7 cellular contexts compared by ENCODE assay signal in genomic region chr18:74147491-74147778, GRCh38. TPM values are rescaled to one million over a fixed set of nuclear protein-coding genes. Genes with fewer than 3 reads are reported as not detected.
A peak's percentile ranks its signal among the peaks of the same experiment; 100 is the strongest.
DNase-seq lines count a peak whose midpoint lies in the region; ATAC-seq, FAIRE-seq and TF ChIP-seq lines count a peak whose summit lies in the region.

No MANE protein-coding gene starts in this region.

- no peaks in the 10 kb centered on the region for H3K9me3 ChIP-seq in HUES6 (ENCODE audit: control insufficient read depth, insufficient read depth, low read depth, low read length)
- H3K9me3 ChIP-seq in kidney (ENCODE audit: control insufficient read depth in 1 of 2, low read length in 2 of 2), result no peaks in the 10 kb centered on the region
- no peaks in the 10 kb centered on the region for H3K9me3 ChIP-seq in subcutaneous abdominal adipose tissue (ENCODE audit: control insufficient read depth in 5 of 5, low read length in 5 of 5)

- peak overlapping the region; percentile 98 for H3K4me3 Mint-ChIP-seq in activated naive CD8-positive, alpha-beta T cell treated with anti-CD3 and anti-CD28 coated beads for 36 hours

- peak overlapping the region; percentile 90 for H3K4me3 ChIP-seq in HUES6 (ENCODE audit: low read depth, low read length)
- H3K4me3 ChIP-seq in kidney (ENCODE audit: low read length in 2 of 2), result peak overlapping the region; percentile 95 to 99
- peak overlapping the region; percentile 51 to 100 (median 89) for H3K4me3 ChIP-seq in subcutaneous abdominal adipose tissue (ENCODE audit: low read depth in 1 of 5, low read length in 5 of 5)

- peak overlapping the region; percentile 99 for H3K27ac Mint-ChIP-seq in activated naive CD8-positive, alpha-beta T cell treated with anti-CD3 and anti-CD28 coated beads for 36 hours

- FAIRE-seq in kidney (lab: Jason Lieb, UNC) (no peak), H54 (lab: Jason Lieb, UNC) (no peak)

- TF ChIP-seq CTCF in kidney (IDR thresholded peaks at IDR 0.05; ENCODE audit: borderline replicate concordance, extremely low read depth, insufficient read depth), result no peak

- ATAC-seq in HG02588 (IDR thresholded peaks at IDR 0.05; ENCODE audit: unreplicated experiment), result no peak

- H3K9me3 Mint-ChIP-seq in activated naive CD8-positive, alpha-beta T cell treated with anti-CD3 and anti-CD28 coated beads for 36 hours, result peaks cover 2% of the 10 kb centered on the region

- H3K27me3 ChIP-seq in HUES6 (ENCODE audit: control insufficient read depth, insufficient read depth, low read length) (peaks cover 7% of the 10 kb centered on the region), subcutaneous abdominal adipose tissue (ENCODE audit: control insufficient read depth in 5 of 5, insufficient read depth in 4 of 5, low read length in 5 of 5) (no peaks in the 10 kb centered on the region)

- no peak for DNase-seq in activated naive CD8-positive, alpha-beta T cell treated with anti-CD3 and anti-CD28 coated beads for 36 hours
- DNase-seq in kidney, result no peak
- no peak for DNase-seq in H54 (ENCODE audit: insufficient read length, low spot score)
- DNase-seq in NCI-H1092 treated with DMSO at 0.1 percent for 48 hours (lab: John Stamatoyannopoulos, UW), result no peak

- H3K27ac ChIP-seq in HUES6 (ENCODE audit: low read depth, low read length) (no peak overlapping the region), kidney (ENCODE audit: low read depth in 2 of 2, low read length in 2 of 2) (peak overlapping the region in 1 of 2 donors; percentile 89), subcutaneous abdominal adipose tissue (ENCODE audit: low read depth, low read length) (peak overlapping the region; percentile 100)

- peaks cover 6% of the 10 kb centered on the region for H3K27me3 Mint-ChIP-seq in activated naive CD8-positive, alpha-beta T cell treated with anti-CD3 and anti-CD28 coated beads for 36 hours

- peaks cover 34% of the 10 kb centered on the region for H3K36me3 Mint-ChIP-seq in activated naive CD8-positive, alpha-beta T cell treated with anti-CD3 and anti-CD28 coated beads for 36 hours

- peaks cover 44% of the 10 kb centered on the region for H3K4me1 Mint-ChIP-seq in activated naive CD8-positive, alpha-beta T cell treated with anti-CD3 and anti-CD28 coated beads for 36 hours

- peaks cover 17% of the 10 kb centered on the region for H3K36me3 ChIP-seq in HUES6 (ENCODE audit: control insufficient read depth, insufficient read depth, low read length)
- peaks cover 0 to 3% of the 10 kb centered on the region in 2 donors for H3K36me3 ChIP-seq in kidney (ENCODE audit: control insufficient read depth in 1 of 2, insufficient read depth in 2 of 2, low read length in 2 of 2)
- peaks cover 0 to 6% (median 3%) of the 10 kb centered on the region in 5 donors for H3K36me3 ChIP-seq in subcutaneous abdominal adipose tissue (ENCODE audit: control insufficient read depth in 5 of 5, insufficient read depth in 5 of 5, low read length in 5 of 5)

- no peak overlapping the region for H3K9ac ChIP-seq in HUES6 (ENCODE audit: low read length)
- H3K9ac ChIP-seq in kidney (ENCODE audit: low read length in 2 of 2), result peak overlapping the region in 1 of 2 donors; percentile 93
- H3K9ac ChIP-seq in subcutaneous abdominal adipose tissue (ENCODE audit: low read length in 5 of 5), result peak overlapping the region in 3 of 5 donors; percentile 85 to 96 (median 86)

- intact Hi-C loops in kidney (cut with DNase I), result no loop called here

- H3K4me1 ChIP-seq in HUES6 (ENCODE audit: control insufficient read depth, insufficient read depth, low read length), result peaks cover 10% of the 10 kb centered on the region
- peaks cover 4 to 17% of the 10 kb centered on the region in 2 donors for H3K4me1 ChIP-seq in kidney (ENCODE audit: control insufficient read depth in 1 of 2, insufficient read depth in 1 of 2, low read depth in 1 of 2, low read length in 2 of 2)
- peaks cover 0 to 36% (median 28%) of the 10 kb centered on the region in 5 donors for H3K4me1 ChIP-seq in subcutaneous abdominal adipose tissue (ENCODE audit: control insufficient read depth in 5 of 5, insufficient read depth in 5 of 5, low read length in 5 of 5)

- no peak for TF ChIP-seq POLR2A in H54 (IDR thresholded peaks at IDR 0.05; ENCODE audit: low read depth, low read length)

RNA-seq across cellular contexts. Expression of gene FBXO15, which starts 0.2 kb away (rescaled TPM):
- total RNA-seq in activated naive CD8-positive, alpha-beta T cell treated with anti-CD3 and anti-CD28 coated beads for 36 hours, result 1 to 10 TPM; 3.0 to 3.8 TPM
- total RNA-seq in kidney, result 3.5 TPM
- polyA plus RNA-seq in kidney (ENCODE audit: insufficient read depth, low read depth, low replicate concordance), result 9.1 TPM

RNA-seq across cellular contexts. Expression of gene TIMM21, which starts 0.9 kb away (rescaled TPM):
- 10 to 100 TPM; 78.1 to 79.0 TPM for total RNA-seq in activated naive CD8-positive, alpha-beta T cell treated with anti-CD3 and anti-CD28 coated beads for 36 hours
- 28.5 TPM for total RNA-seq in kidney
- polyA plus RNA-seq in kidney (ENCODE audit: insufficient read depth, low read depth, low replicate concordance), result 77.4 TPM
